Comparison of ENCODE assay signal across 1 cellular context in genomic region chr4:78578674-78579430, GRCh38.
TF ChIP-seq lines count a peak whose summit lies in the region.

No MANE protein-coding gene starts in this region.

TF ChIP-seq in HEK293, 187 proteins besides CTCF, POLR2A, EP300 and RAD21 (continued from another document):
- TF ChIP-seq ZNF148 (tag by site-specific recombination; IDR thresholded peaks at IDR 0.05; ENCODE audit: borderline replicate concordance) = no peak
- TF ChIP-seq ZNF394 (tag by site-specific recombination; IDR thresholded peaks at IDR 0.05; ENCODE audit: borderline replicate concordance) = peak; percentile 77; the same call in 1 of the 2 replicates
